8 cellular contexts compared by ENCODE assay signal in genomic region chr10:124708922-124709520, GRCh38. TPM values are rescaled to one million over a fixed set of nuclear protein-coding genes. Genes with fewer than 3 reads are reported as not detected.
DNase-seq lines count a peak whose midpoint lies in the region; ATAC-seq, FAIRE-seq and TF ChIP-seq lines count a peak whose summit lies in the region.

No MANE protein-coding gene starts in this region.

- H3K4me1 ChIP-seq in K562 (replicated peaks in 1 of 2; ENCODE audit: control insufficient read depth in 2 of 2, insufficient read depth in 2 of 2, low read length in 2 of 2) (peaks cover 2 to 20% of the 10 kb centered on the region in 2 experiments; a peak in 3 of 5 replicates), mesendoderm (ENCODE audit: control insufficient read depth, low read depth, low read length) (peaks cover 7% of the 10 kb centered on the region), tibial artery (peaks cover 0 to 42% (median 18%) of the 10 kb centered on the region in 4 donors)

- no peaks in the 10 kb centered on the region for H3K9me3 Mint-ChIP-seq in activated CD4-positive, alpha-beta T cell treated with anti-CD3 and anti-CD28 coated beads, Interleukin-2, amount 10 ng/mL, durations not matched to agents 24 days and 14 days

- no peak overlapping the region for H4K8ac ChIP-seq in mesendoderm (ENCODE audit: low read depth, low read length)

- H3K4me3 Mint-ChIP-seq in activated CD4-positive, alpha-beta T cell treated with anti-CD3 and anti-CD28 coated beads, Interleukin-2, amount 10 ng/mL, durations not matched to agents 24 days and 14 days = no peak overlapping the region

- TF ChIP-seq CTCF in K562 (IDR thresholded peaks at IDR 0.05 in 2 of 3, conservative IDR thresholded peaks at IDR 0.05 in 1 of 3; ENCODE audit: insufficient read depth in 2 of 3, low read depth in 1 of 3, low read length in 3 of 3) (no peak), tibial artery (IDR thresholded peaks at IDR 0.05) (no peak)

- H3K79me2 ChIP-seq in K562 (ENCODE audit: control insufficient read depth, insufficient read depth, low read length) (peaks cover 23% of the 10 kb centered on the region; the same call in 2 of the 3 replicates), mesendoderm (ENCODE audit: control insufficient read depth, insufficient read depth, low read length) (peaks cover 2% of the 10 kb centered on the region)

- no peaks in the 10 kb centered on the region for H4K20me1 ChIP-seq in K562 (replicated peaks; ENCODE audit: control insufficient read depth, insufficient read depth, low read length)

- H3K4ac ChIP-seq in mesendoderm (ENCODE audit: low read depth, low read length) = no peak overlapping the region

- CTCF ChIA-PET in K562 (lab: Yijun Ruan, JAX; ENCODE audit: low intra/inter-chr PET ratio) = no interaction called here

- H3K9ac ChIP-seq in K562 (ENCODE audit: insufficient read depth in 1 of 2, low read depth in 2 of 2, low read length in 2 of 2) (no peak overlapping the region), mesendoderm (ENCODE audit: low read length) (no peak overlapping the region)

- H3K27me3 ChIP-seq in K562 (ENCODE audit: control insufficient read depth in 2 of 2, insufficient read depth in 2 of 2, low read length in 2 of 2) (no peaks in the 10 kb centered on the region), mesendoderm (ENCODE audit: insufficient read depth, low read length, poor library complexity) (no peaks in the 10 kb centered on the region), tibial artery (no peaks in the 10 kb centered on the region)

- H3K79me1 ChIP-seq in mesendoderm (ENCODE audit: low read length) = peaks cover 20% of the 10 kb centered on the region

- no peak for TF ChIP-seq EP300 in K562 (IDR thresholded peaks at IDR 0.05; ENCODE audit: low read length)

- H2BK5ac ChIP-seq in mesendoderm (ENCODE audit: low read length) = no peak overlapping the region

- in situ Hi-C loops in K562 (cut with MboI) = no loop called here

- H3K27ac Mint-ChIP-seq in activated CD4-positive, alpha-beta T cell treated with anti-CD3 and anti-CD28 coated beads, Interleukin-2, amount 10 ng/mL, durations not matched to agents 24 days and 14 days = peak overlapping the region; percentile 62

- no peak overlapping the region for H3K23ac ChIP-seq in mesendoderm (ENCODE audit: low read length)

- no peak overlapping the region for H4K5ac ChIP-seq in mesendoderm (ENCODE audit: low read length)

- peaks cover 3% of the 10 kb centered on the region for H3K9me1 ChIP-seq in K562 (ENCODE audit: control insufficient read depth, insufficient read depth, low read length)

- TF ChIP-seq RAD21 in K562 (CRISPR knock-in tag; conservative IDR thresholded peaks at IDR 0.05 in 1 of 2, IDR thresholded peaks at IDR 0.05 in 1 of 2) = no peak

- no peak overlapping the region for H3K56ac ChIP-seq in mesendoderm (ENCODE audit: low read length)

- H3K9me3 ChIP-seq in K562 (replicated peaks; ENCODE audit: control insufficient read depth, insufficient read depth, low read depth, low read length) (no peaks in the 10 kb centered on the region), tibial artery (no peaks in the 10 kb centered on the region)

- H2BK120ac ChIP-seq in mesendoderm (ENCODE audit: low read depth, low read length) = no peak overlapping the region

- H3K4me3 ChIP-seq in K562 = no peak overlapping the region
- H3K4me3 ChIP-seq in mesendoderm (ENCODE audit: low read length) = no peak overlapping the region
- no peak overlapping the region for H3K4me3 ChIP-seq in tibial artery

- BruUV-seq in K562 (replicated peaks; lab: Mats Ljungman, UMichigan) = no TSS peak

- no peak overlapping the region for H2AFZ ChIP-seq in K562 (ENCODE audit: low read depth, low read length)

- no peak overlapping the region for H2AK5ac ChIP-seq in mesendoderm (ENCODE audit: low read length)

- no peaks in the 10 kb centered on the region for H3K27me3 Mint-ChIP-seq in activated CD4-positive, alpha-beta T cell treated with anti-CD3 and anti-CD28 coated beads, Interleukin-2, amount 10 ng/mL, durations not matched to agents 24 days and 14 days

- no peak for FAIRE-seq in K562 (lab: Jason Lieb, UNC)

- DNase-seq in activated CD4-positive, alpha-beta T cell treated with anti-CD3 and anti-CD28 coated beads, Interleukin-2, amount 10 ng/mL, durations not matched to agents 24 days and 14 days = no peak
- no peak for DNase-seq in activated CD4-positive, alpha-beta T cell treated with anti-CD3 and anti-CD28 coated beads, Interleukin-2, amount 50 U/mL, for 48 hours
- DNase-seq in K562 (ENCODE audit: extremely low read depth in 1 of 4, low spot score in 3 of 4) (no peak), mesendoderm (peak; percentile 82), tibial artery (no peak)
- no peak for DNase-seq in activated CD4-positive, alpha-beta T cell treated with anti-CD3 and anti-CD28 coated beads, Interleukin-2, amount 50 U/mL, for 1 hour

- H3K27ac ChIP-seq in K562 (ENCODE audit: extremely low read depth, low read depth, low read length) (no peak overlapping the region), mesendoderm (ENCODE audit: low read depth, low read length) (no peak overlapping the region), tibial artery (peak overlapping the region; percentile 25 to 58)

- ATAC-seq in K562 (no peak), GM21381 (IDR thresholded peaks at IDR 0.05; ENCODE audit: unreplicated experiment) (no peak), GM21619 (IDR thresholded peaks at IDR 0.05; ENCODE audit: unreplicated experiment) (no peak)

- WGBS in K562 (ENCODE audit: insufficient coverage, low coverage, missing lambda C conversion rate) = 78% methylated on average over 10 of the region's 11 CpGs
- WGBS in mesendoderm (ENCODE audit: extremely low coverage, insufficient coverage, low lambda C conversion rate) = no CpG with 5 or more reads among the region's 11 CpGs

- peaks cover 32% of the 10 kb centered on the region for H3K36me3 Mint-ChIP-seq in activated CD4-positive, alpha-beta T cell treated with anti-CD3 and anti-CD28 coated beads, Interleukin-2, amount 10 ng/mL, durations not matched to agents 24 days and 14 days (ENCODE audit: low read depth)

- no peak overlapping the region for H2BK15ac ChIP-seq in mesendoderm (replicated peaks; ENCODE audit: low read depth)

- no peak overlapping the region for H3K18ac ChIP-seq in mesendoderm (ENCODE audit: low read length)

- H3K36me3 ChIP-seq in K562 (ENCODE audit: control insufficient read depth, insufficient read depth, low read length) (peaks cover 29% of the 10 kb centered on the region; the same call in 2 of the 3 replicates), mesendoderm (ENCODE audit: control insufficient read depth, insufficient read depth, low read length) (no peaks in the 10 kb centered on the region), tibial artery (peaks cover 0 to 17% (median 0%) of the 10 kb centered on the region in 3 donors)

- H3K4me1 Mint-ChIP-seq in activated CD4-positive, alpha-beta T cell treated with anti-CD3 and anti-CD28 coated beads, Interleukin-2, amount 10 ng/mL, durations not matched to agents 24 days and 14 days = peaks cover 78% of the 10 kb centered on the region

- H3K4me2 ChIP-seq in K562 (ENCODE audit: insufficient read depth, low read length) (no peak overlapping the region), mesendoderm (ENCODE audit: low read length) (no peak overlapping the region)

- intact Hi-C loops in activated CD4-positive, alpha-beta T cell treated with anti-CD3 and anti-CD28 coated beads, Interleukin-2, amount 10 ng/mL, durations not matched to agents 24 days and 14 days (cut with micrococcal nuclease) = no loop called here
- intact Hi-C loops in K562 (cut with micrococcal nuclease) (no loop called here), tibial artery (cut with DNase I; ENCODE audit: low total_unique reads) (no loop called here)

- POLR2A ChIA-PET in K562 (lab: Yijun Ruan, JAX) = interaction anchor here (2.7 kb wide), 1 partner anchor 9 kb away, joined by 12 read pairs; no protein-coding TSS in a partner anchor

- TF ChIP-seq POLR2A in K562 (conservative IDR thresholded peaks at IDR 0.05) = no peak

TF ChIP-seq in K562, 482 proteins besides CTCF, POLR2A, EP300 and RAD21:
- TF ChIP-seq RFX1 (IDR thresholded peaks at IDR 0.05) (peak; percentile 66), KLF10 (CRISPR knock-in tag; IDR thresholded peaks at IDR 0.05) (no peak)

RNA-seq across cellular contexts. Expression of gene FAM53B, which starts 35.2 kb away (rescaled TPM):
- total RNA-seq in activated CD4-positive, alpha-beta T cell treated with anti-CD3 and anti-CD28 coated beads, Interleukin-2, amount 10 ng/mL, durations not matched to agents 24 days and 14 days = 20.9 and 21.8 TPM in 2 replicates
- total RNA-seq in K562 (2011; cell fraction: chromatin; rRNA removed; ENCODE audit: low replicate concordance) = 11.6 and 20.0 TPM in 2 replicates
- total RNA-seq in K562 (2011; cell fraction: nucleolus; rRNA removed) = 13.0 and 13.7 TPM in 2 replicates
- 8.9 and 12.2 TPM in 2 replicates for total RNA-seq in K562 (2011; cell fraction: nucleoplasm; rRNA removed)
- total RNA-seq in K562 (2014; rRNA removed) (11.9 and 17.2 TPM in 2 replicates), K562 (2014; rRNA removed; fragmentation: Illumina TruSeq; extraction: Trizol) (4.2 and 5.0 TPM in 2 replicates), K562 (2015; rRNA removed; fragmentation: Illumina TruSeq; extraction: Trizol) (10.6 and 10.8 TPM in 2 replicates), K562 (2021) (16.5 and 17.0 TPM in 2 replicates)
- polyA plus RNA-seq in K562 (2011; rRNA removed) (3.9 and 4.5 TPM in 2 replicates), K562 (2014; fragmentation: Illumina TruSeq; extraction: Trizol) (5.0 and 7.5 TPM in 2 replicates), K562 (2014; fragmentation: Nextera tagmentation; extraction: Ambion mirVana) (under 1 TPM; 0.03 to 0.08 TPM), K562 (2014; rRNA removed) (6.5 and 6.6 TPM in 2 replicates)
- polyA plus RNA-seq in K562 (2011; cell fraction: cytosol; rRNA removed) = 5.1 and 9.0 TPM in 2 replicates
- 5.9 and 8.3 TPM in 2 replicates for polyA plus RNA-seq in K562 (2011; cell fraction: nucleus; rRNA removed)
- 7.8 and 8.4 TPM in 2 replicates for polyA plus RNA-seq in K562 (2012)
- 6.9 and 7.9 TPM in 2 replicates for polyA minus RNA-seq in K562 (2011; rRNA and poly(A)+ RNA removed)
- 10.2 and 11.9 TPM in 2 replicates for polyA minus RNA-seq in K562 (2011; cell fraction: cytosol; rRNA and poly(A)+ RNA removed)
- polyA minus RNA-seq in K562 (2011; cell fraction: nucleus; rRNA and poly(A)+ RNA removed) = 5.5 and 9.6 TPM in 2 replicates
- polyA plus RNA-seq in mesendoderm (2013, experiment 1 of 2) = 9.4 TPM
- 9.3 TPM for polyA plus RNA-seq in mesendoderm (2013, experiment 2 of 2)

Comparison
In these comparisons a context has a peak if more than half of its experiments do, and no peak if none do; other contexts are left out.
1. H3K27ac ChIP-seq: peak in tibial artery (2 of 2); none in K562 (single experiment) and mesendoderm (single experiment).